ENCODE assay signal across 28 cellular contexts in the genomic region with DNA sequence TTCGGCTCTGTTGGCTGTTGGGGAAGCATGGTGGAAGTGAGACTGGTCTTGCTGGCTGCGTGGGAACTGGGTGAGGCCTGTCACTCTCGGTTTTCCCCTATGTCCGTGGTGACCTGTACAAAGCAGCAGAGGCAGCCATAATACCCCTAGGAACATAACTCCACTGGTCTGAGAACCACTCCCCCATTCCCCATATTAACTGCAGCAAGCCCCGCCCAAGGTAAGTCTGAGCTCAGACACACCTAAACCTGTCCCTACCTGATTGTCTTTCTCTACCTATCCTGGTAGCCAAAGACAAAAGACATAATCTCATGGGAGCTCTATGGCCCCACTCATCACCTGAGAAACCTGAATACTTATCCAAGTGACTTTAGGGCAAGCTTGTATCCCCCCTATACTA.
"Had no signal": no experiment of that assay in that cellular context is flagged by ENCODE, and none has a peak within 500 bp of the region (broad histone marks: within the 10 kb centered on the region; RNA-seq: fewer than 3 reads in every experiment).

No MANE protein-coding gene starts in this region.

- H3K27ac Mint-ChIP-seq: activated CD4-positive, alpha-beta T cell treated with anti-CD3 and anti-CD28 coated beads, Interleukin-2, amount 10 ng/mL, durations not matched to agents 24 days and 14 days; activated CD8-positive, alpha-beta T cell treated with anti-CD3 and anti-CD28 coated beads for 36 hours; activated naive CD4-positive, alpha-beta T cell treated with anti-CD3 and anti-CD28 coated beads for 36 hours; activated naive CD4-positive, alpha-beta T cell treated with anti-CD3 and anti-CD28 coated beads, Interleukin-2, amount 50 U/mL, for 72 hours; activated T-cell treated with anti-CD3 and anti-CD28 coated beads, Interleukin-2, amount 50 U/mL, for 24 hours; activated T-helper 1 cell treated with anti-CD3 and anti-CD28 coated beads, Interleukin-12 subunit alpha, Interleukin-12 subunit beta, Interleukin-2, Interleukin-4 antibody, amounts not matched to agents 30 ng/mL and 10 ng/mL and 1 ng/mL, durations not matched to agents 14 hours and 24 hours and 36 hours had no signal

- H3K4me1 ChIP-seq: adrenal gland, body of pancreas, breast epithelium had no signal

- H3K9me3 ChIP-seq: adrenal gland, body of pancreas had no signal

- H3K4me3 Mint-ChIP-seq: activated CD4-positive, alpha-beta T cell treated with anti-CD3 and anti-CD28 coated beads, Interleukin-2, amount 10 ng/mL, durations not matched to agents 24 days and 14 days; activated CD8-positive, alpha-beta T cell treated with anti-CD3 and anti-CD28 coated beads for 36 hours; activated naive CD4-positive, alpha-beta T cell treated with anti-CD3 and anti-CD28 coated beads for 36 hours; activated T-cell treated with anti-CD3 and anti-CD28 coated beads, Interleukin-2, amount 50 U/mL, for 24 hours; activated T-helper 1 cell treated with anti-CD3 and anti-CD28 coated beads, Interleukin-12 subunit alpha, Interleukin-12 subunit beta, Interleukin-2, Interleukin-4 antibody, amounts not matched to agents 30 ng/mL and 10 ng/mL and 1 ng/mL, durations not matched to agents 14 hours and 24 hours and 36 hours had no signal

- FAIRE-seq: astrocyte, K562, RCC 7860, TTC549 had no signal

- ATAC-seq: activated CD8-positive, alpha-beta T cell treated with anti-CD3 and anti-CD28 coated beads for 36 hours; activated naive CD4-positive, alpha-beta T cell treated with anti-CD3 and anti-CD28 coated beads, Interleukin-2, amount 50 U/mL, for 72 hours; body of pancreas; K562; PC-3 had no signal

- DNase-seq: activated CD4-positive, alpha-beta T cell treated with anti-CD3 and anti-CD28 coated beads, Interleukin-2, amount 10 ng/mL, durations not matched to agents 24 days and 14 days; activated CD4-positive, alpha-beta T cell treated with anti-CD3 and anti-CD28 coated beads, Interleukin-2, amount 50 U/mL, for 4 hours; activated CD8-positive, alpha-beta T cell treated with anti-CD3 and anti-CD28 coated beads for 36 hours; activated gamma-delta T cell treated with Interleukin-2 at 50 U/mL for 16 hours; activated naive CD4-positive, alpha-beta T cell treated with anti-CD3 and anti-CD28 coated beads for 36 hours; activated T-cell treated with anti-CD3 and anti-CD28 coated beads, Interleukin-2, amount 50 U/mL, for 24 hours; adrenal gland; body of pancreas; NCI-H1048; NCI-H1105 treated with DMSO at 0.1 percent for 48 hours; NCI-H1436; NCI-H1694; NCI-H1930; NCI-H2081 treated with DMSO at 0.1 percent for 48 hours; NCI-H226; NCI-H446 treated with DMSO at 0.1 percent for 48 hours; NCI-H524 treated with DMSO at 0.1 percent for 48 hours; NK-92 treated with Interleukin-12 subunit alpha and Interleukin-12 subunit beta, amount 100 ng/mL, for 24 hours; PC-3; Right ventricle myocardium superior; SW 1271 had no signal

- H3K27ac ChIP-seq: adrenal gland, body of pancreas, breast epithelium had no signal

- H3K4me3 ChIP-seq: adrenal gland, body of pancreas, breast epithelium, K562 had no signal

- H3K27me3 ChIP-seq: adrenal gland, body of pancreas, breast epithelium had no signal

- H3K4me1 Mint-ChIP-seq: activated CD4-positive, alpha-beta T cell treated with anti-CD3 and anti-CD28 coated beads, Interleukin-2, amount 10 ng/mL, durations not matched to agents 24 days and 14 days had no signal

- H3K36me3 ChIP-seq: adrenal gland, breast epithelium had no signal
